Comparison of ENCODE assay signal across 8 cellular contexts in the genomic region with DNA sequence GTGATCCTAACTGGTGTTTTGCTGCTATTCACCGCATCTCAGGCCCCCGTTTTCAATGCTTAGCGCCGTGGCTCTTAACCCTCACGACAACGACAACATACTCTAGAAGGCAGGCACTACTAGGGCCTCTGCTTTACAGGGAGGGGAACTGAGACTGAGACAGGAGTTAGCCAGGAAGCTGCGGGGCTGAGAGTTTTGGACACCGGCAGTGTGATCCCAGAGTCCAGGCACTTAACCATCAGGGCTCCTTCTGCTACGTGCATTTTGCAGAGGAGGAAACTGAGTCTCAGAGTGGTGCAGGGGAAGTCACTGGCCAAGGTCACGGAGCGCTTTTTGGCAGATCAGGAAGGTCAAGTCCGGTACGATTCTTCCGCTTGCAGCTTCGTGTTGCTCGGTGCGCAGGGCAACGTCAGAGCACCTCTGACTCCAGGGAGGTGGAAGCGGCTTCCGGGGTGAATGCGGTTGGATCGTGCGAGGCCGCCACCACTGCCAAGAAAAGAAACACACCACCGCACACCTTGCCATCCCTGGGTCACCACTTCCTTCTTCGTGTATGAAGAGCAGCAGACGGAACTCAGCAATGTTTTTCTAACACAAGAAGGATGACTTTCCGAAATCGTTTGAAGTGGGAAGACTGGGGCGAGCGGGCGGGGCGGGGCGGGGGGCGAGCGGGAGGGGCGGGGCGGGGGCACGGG.
A peak's percentile ranks its signal among the peaks of the same experiment; 100 is the strongest.
DNase-seq lines count a peak whose midpoint lies in the region; ATAC-seq, FAIRE-seq and TF ChIP-seq lines count a peak whose summit lies in the region.

No MANE protein-coding gene starts in this region.

- intact Hi-C loops in left ventricle myocardium superior (cut with micrococcal nuclease) = no loop called here

- peak; percentile 96 for FAIRE-seq in GM19239 (lab: Jason Lieb, UNC)

- DNase-seq in GM19239 (ENCODE audit: insufficient read length, low spot score) (peak; percentile 77), left ventricle myocardium superior (peak; percentile 37), AG08396 (ENCODE audit: low spot score) (no peak), NCI-H2107 treated with DMSO at 0.1 percent for 48 hours (lab: John Stamatoyannopoulos, UW; ENCODE audit: unreplicated experiment) (no peak), brain microvascular endothelial cell (no peak)
- peak; percentile 28 to 65 (median 57) for DNase-seq in activated CD8-positive, alpha-beta memory T cell treated with anti-CD3 and anti-CD28 coated beads for 48 hours (ENCODE audit: low read depth in 2 of 3, low spot score in 2 of 3)
- DNase-seq in stimulated activated CD4-positive, alpha-beta T cell treated with anti-CD3 and anti-CD28 coated beads, TNF-alpha, amount 100 ng/mL, for 4 hours (ENCODE audit: low read depth in 3 of 3) = peak; percentile 35 to 58 (median 44)

- H3K27me3 ChIP-seq in brain microvascular endothelial cell (replicated peaks) = peaks cover 5% of the 10 kb centered on the region

- ATAC-seq in HG03520 (IDR thresholded peaks at IDR 0.05; ENCODE audit: unreplicated experiment) (peak; percentile 53), left ventricle myocardium superior (peak; percentile 40)

- H3K27ac ChIP-seq in brain microvascular endothelial cell = no peak overlapping the region

- TF ChIP-seq CTCF in brain microvascular endothelial cell (IDR thresholded peaks at IDR 0.05; ENCODE audit: low read depth, low read length, missing control alignments) = no peak

- in situ Hi-C loops in brain microvascular endothelial cell (cut with HindIII; ENCODE audit: low pct_ligation_motif_present, low sequenced_read_pairs) = no loop called here

- no peak overlapping the region for H3K4me3 ChIP-seq in brain microvascular endothelial cell (ENCODE audit: low read depth, low read length)

- no peaks in the 10 kb centered on the region for H3K36me3 ChIP-seq in brain microvascular endothelial cell (replicated peaks)

Comparison
In these comparisons a context has a peak if more than half of its experiments do, and no peak if none do; other contexts are left out.
1. DNase-seq: peak in GM19239 (single experiment), activated CD8-positive, alpha-beta memory T cell treated with anti-CD3 and anti-CD28 coated beads for 48 hours (3 of 3), left ventricle myocardium superior (single experiment) and stimulated activated CD4-positive, alpha-beta T cell treated with anti-CD3 and anti-CD28 coated beads, TNF-alpha, amount 100 ng/mL, for 4 hours (3 of 3); none in AG08396 (single experiment), NCI-H2107 treated with DMSO at 0.1 percent for 48 hours (single experiment) and brain microvascular endothelial cell (single experiment).